In the genomic region with DNA sequence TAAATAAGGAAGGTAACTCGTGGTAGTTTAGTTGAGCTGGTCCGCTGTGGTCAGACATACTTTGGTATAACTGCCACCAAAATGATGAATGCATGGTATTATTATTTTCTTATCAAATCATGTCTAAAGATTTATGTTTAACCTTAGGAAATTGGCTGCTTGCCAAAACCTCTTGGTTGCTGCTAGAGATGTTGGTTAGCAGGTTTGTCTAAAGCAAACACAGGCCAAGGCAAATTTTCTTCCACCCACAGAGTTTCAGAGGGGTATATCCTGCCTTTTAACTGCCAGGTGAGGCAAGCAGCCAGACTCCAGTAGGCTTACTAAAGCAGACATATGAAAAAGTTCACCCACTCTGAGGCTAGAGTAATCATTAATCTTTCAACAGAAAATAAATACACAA, we compare ENCODE assay signal across 10 cellular contexts.
DNase-seq lines count a peak whose midpoint lies in the region; ATAC-seq, FAIRE-seq and TF ChIP-seq lines count a peak whose summit lies in the region.
"Had no signal": no experiment of that assay in that cellular context is flagged by ENCODE, and none has a peak within 500 bp of the region (broad histone marks: within the 10 kb centered on the region; RNA-seq: fewer than 3 reads in every experiment).

No MANE protein-coding gene starts in this region.

- no peak overlapping the region for H3K4me3 Mint-ChIP-seq in activated naive CD4-positive, alpha-beta T cell treated with anti-CD3 and anti-CD28 coated beads, Interleukin-2, amount 10 ng/mL, durations not matched to agents 7 days and 5 days
- H3K4me3 Mint-ChIP-seq: naive B cell; T-helper 1 cell treated with Interleukin-12 subunit alpha and Interleukin-12 subunit beta and Interleukin-4 antibody, amounts not matched to agents 30 μg/mL and 1 μg/mL, for 36 hours had no signal

- H4K20me1 ChIP-seq in SK-N-SH (ENCODE audit: insufficient read depth): no peaks in the 10 kb centered on the region

- no peaks in the 10 kb centered on the region for H3K27me3 ChIP-seq in SK-N-SH (ENCODE audit: insufficient read depth)

- H3K9me3 Mint-ChIP-seq in activated naive CD4-positive, alpha-beta T cell treated with anti-CD3 and anti-CD28 coated beads, Interleukin-2, amount 10 ng/mL, durations not matched to agents 7 days and 5 days: no peaks in the 10 kb centered on the region
- H3K9me3 Mint-ChIP-seq: T-helper 1 cell treated with Interleukin-12 subunit alpha and Interleukin-12 subunit beta and Interleukin-4 antibody, amounts not matched to agents 30 μg/mL and 1 μg/mL, for 36 hours had no signal

- H3K9ac ChIP-seq in SK-N-SH: no peak overlapping the region

- no peaks in the 10 kb centered on the region for H3K9me2 ChIP-seq in SK-N-SH

- H3K36me3 Mint-ChIP-seq in activated naive CD4-positive, alpha-beta T cell treated with anti-CD3 and anti-CD28 coated beads, Interleukin-2, amount 10 ng/mL, durations not matched to agents 7 days and 5 days: no peaks in the 10 kb centered on the region
- H3K36me3 Mint-ChIP-seq: naive B cell had no signal

- POLR2A ChIA-PET in SK-N-SH (lab: Yijun Ruan, JAX): no interaction called here

- no peak for FAIRE-seq in HTR-8/SVneo (lab: Jason Lieb, UNC)

- H3K27me3 Mint-ChIP-seq in activated naive CD4-positive, alpha-beta T cell treated with anti-CD3 and anti-CD28 coated beads, Interleukin-2, amount 10 ng/mL, durations not matched to agents 7 days and 5 days: no peaks in the 10 kb centered on the region
- H3K27me3 Mint-ChIP-seq: naive B cell had no signal

- H3K9me3 ChIP-seq in SK-N-SH: no peaks in the 10 kb centered on the region

- 45% methylated on average over 2 of the region's 2 CpGs for WGBS in SK-N-SH (ENCODE audit: low lambda C conversion rate)

- TF ChIP-seq RAD21 in SK-N-SH (IDR thresholded peaks at IDR 0.05; ENCODE audit: low read length): no peak

- CTCF ChIA-PET in SK-N-SH (lab: Yijun Ruan, JAX): no interaction called here
- CTCF ChIA-PET in activated naive CD4-positive, alpha-beta T cell treated with anti-CD3 and anti-CD28 coated beads, Interleukin-2, amount 10 ng/mL, durations not matched to agents 7 days and 5 days (lab: Charles Lee): no interaction called here

- no peak for ATAC-seq in GM18519 (IDR thresholded peaks at IDR 0.05; ENCODE audit: low FRiP score, unreplicated experiment)

- H3K79me2 ChIP-seq in SK-N-SH (ENCODE audit: insufficient read depth): no peaks in the 10 kb centered on the region

- no peak for TF ChIP-seq CTCF in SK-N-SH (IDR thresholded peaks at IDR 0.05)

- no peak overlapping the region for H3K4me3 ChIP-seq in SK-N-SH (ENCODE audit: low read depth in 2 of 2, low read length in 1 of 2)

- H3K27ac Mint-ChIP-seq in activated naive CD4-positive, alpha-beta T cell treated with anti-CD3 and anti-CD28 coated beads, Interleukin-2, amount 10 ng/mL, durations not matched to agents 7 days and 5 days: no peak overlapping the region
- H3K27ac Mint-ChIP-seq: naive B cell; T-helper 1 cell treated with Interleukin-12 subunit alpha and Interleukin-12 subunit beta and Interleukin-4 antibody, amounts not matched to agents 30 μg/mL and 1 μg/mL, for 36 hours had no signal

- H3K4me1 ChIP-seq in SK-N-SH (ENCODE audit: control insufficient read depth in 1 of 2, insufficient read depth in 2 of 2, low read depth in 1 of 2, low read length in 1 of 2): peaks cover 8 to 12% of the 10 kb centered on the region in 2 experiments; a peak in 3 of 4 replicates

- peaks cover 24% of the 10 kb centered on the region for H3F3A ChIP-seq in SK-N-SH (replicated peaks; ENCODE audit: insufficient read depth)

- no peak overlapping the region for H2AFZ ChIP-seq in SK-N-SH (ENCODE audit: low read depth)

- TF ChIP-seq EP300 in SK-N-SH (IDR thresholded peaks at IDR 0.05; ENCODE audit: borderline replicate concordance in 1 of 2, low read depth in 1 of 2, low read length in 1 of 2): peak; percentile 19 to 83; a peak in 2 of 4 replicates

- peaks cover 0 to 3% of the 10 kb centered on the region in 2 experiments for H3K36me3 ChIP-seq in SK-N-SH (replicated peaks in 1 of 2; ENCODE audit: control insufficient read depth in 1 of 2, insufficient read depth in 2 of 2, low read length in 1 of 2)

- no peak overlapping the region for H3K4me2 ChIP-seq in SK-N-SH

- H3K27ac ChIP-seq in SK-N-SH (ENCODE audit: low read depth in 2 of 2, low read length in 1 of 2): peak overlapping the region; percentile 6 to 60; a peak in 3 of 4 replicates

- no peaks in the 10 kb centered on the region for H3K4me1 Mint-ChIP-seq in activated naive CD4-positive, alpha-beta T cell treated with anti-CD3 and anti-CD28 coated beads, Interleukin-2, amount 10 ng/mL, durations not matched to agents 7 days and 5 days
- H3K4me1 Mint-ChIP-seq: naive B cell had no signal

- peak; percentile 39 for DNase-seq in SIG-M5 treated with dmso at 0.1 percent for 504 hours (lab: John Stamatoyannopoulos, UW; ENCODE audit: unreplicated experiment)
- no peak for DNase-seq in SIG-M5 (lab: John Stamatoyannopoulos, UW)
- DNase-seq in HTR-8/SVneo (ENCODE audit: insufficient read length, low spot score): peak; percentile 9
- DNase-seq in SK-N-SH: peak; percentile 10
- peak; percentile 49 for DNase-seq in non-pigmented ciliary epithelial cell (ENCODE audit: low read depth)
- DNase-seq in activated naive CD4-positive, alpha-beta T cell treated with anti-CD3 and anti-CD28 coated beads, Interleukin-2, amount 10 ng/mL, durations not matched to agents 7 days and 5 days: no peak
- DNase-seq in 8988T: no peak
- DNase-seq: naive B cell had no signal

TF ChIP-seq in SK-N-SH, 30 proteins besides CTCF, POLR2A, EP300 and RAD21 (continues in another document):
- TF ChIP-seq NRF1 (IDR thresholded peaks at IDR 0.05; ENCODE audit: low read depth, low read length): no peak
- no peak for TF ChIP-seq EZH2phosphoT487 (IDR thresholded peaks at IDR 0.05; ENCODE audit: borderline replicate concordance, low read depth)
- TF ChIP-seq MXI1 (IDR thresholded peaks at IDR 0.05; ENCODE audit: low read depth, low read length): no peak
- no peak for TF ChIP-seq RCOR1 (IDR thresholded peaks at IDR 0.05; ENCODE audit: low read length)
- TF ChIP-seq, protein P1, sequence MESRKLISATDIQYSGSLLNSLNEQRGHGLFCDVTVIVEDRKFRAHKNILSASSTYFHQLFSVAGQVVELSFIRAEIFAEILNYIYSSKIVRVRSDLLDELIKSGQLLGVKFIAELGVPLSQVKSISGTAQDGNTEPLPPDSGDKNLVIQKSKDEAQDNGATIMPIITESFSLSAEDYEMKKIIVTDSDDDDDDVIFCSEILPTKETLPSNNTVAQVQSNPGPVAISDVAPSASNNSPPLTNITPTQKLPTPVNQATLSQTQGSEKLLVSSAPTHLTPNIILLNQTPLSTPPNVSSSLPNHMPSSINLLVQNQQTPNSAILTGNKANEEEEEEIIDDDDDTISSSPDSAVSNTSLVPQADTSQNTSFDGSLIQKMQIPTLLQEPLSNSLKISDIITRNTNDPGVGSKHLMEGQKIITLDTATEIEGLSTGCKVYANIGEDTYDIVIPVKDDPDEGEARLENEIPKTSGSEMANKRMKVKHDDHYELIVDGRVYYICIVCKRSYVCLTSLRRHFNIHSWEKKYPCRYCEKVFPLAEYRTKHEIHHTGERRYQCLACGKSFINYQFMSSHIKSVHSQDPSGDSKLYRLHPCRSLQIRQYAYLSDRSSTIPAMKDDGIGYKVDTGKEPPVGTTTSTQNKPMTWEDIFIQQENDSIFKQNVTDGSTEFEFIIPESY (IDR thresholded peaks at IDR 0.05; ENCODE audit: borderline replicate concordance, low read depth): peak; percentile 71; the same call in 1 of the 2 replicates
- TF ChIP-seq TCF12 (IDR thresholded peaks at IDR 0.05): peak; percentile 85
- TF ChIP-seq FOXM1 (IDR thresholded peaks at IDR 0.05; ENCODE audit: low read depth): 0 out of 2 replicates have a peak, but pooled peaks have one; percentile 56
- no peak for TF ChIP-seq GABPA (IDR thresholded peaks at IDR 0.05; ENCODE audit: low read depth)
- TF ChIP-seq, protein P2, sequence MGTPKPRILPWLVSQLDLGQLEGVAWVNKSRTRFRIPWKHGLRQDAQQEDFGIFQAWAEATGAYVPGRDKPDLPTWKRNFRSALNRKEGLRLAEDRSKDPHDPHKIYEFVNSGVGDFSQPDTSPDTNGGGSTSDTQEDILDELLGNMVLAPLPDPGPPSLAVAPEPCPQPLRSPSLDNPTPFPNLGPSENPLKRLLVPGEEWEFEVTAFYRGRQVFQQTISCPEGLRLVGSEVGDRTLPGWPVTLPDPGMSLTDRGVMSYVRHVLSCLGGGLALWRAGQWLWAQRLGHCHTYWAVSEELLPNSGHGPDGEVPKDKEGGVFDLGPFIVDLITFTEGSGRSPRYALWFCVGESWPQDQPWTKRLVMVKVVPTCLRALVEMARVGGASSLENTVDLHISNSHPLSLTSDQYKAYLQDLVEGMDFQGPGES (IDR thresholded peaks at IDR 0.05; ENCODE audit: low read depth, low read length): no peak
- peak; percentile 45; the same call in 1 of the 2 replicates for TF ChIP-seq TEAD4 (IDR thresholded peaks at IDR 0.05; ENCODE audit: borderline replicate concordance, insufficient read depth)
- TF ChIP-seq, protein P3, sequence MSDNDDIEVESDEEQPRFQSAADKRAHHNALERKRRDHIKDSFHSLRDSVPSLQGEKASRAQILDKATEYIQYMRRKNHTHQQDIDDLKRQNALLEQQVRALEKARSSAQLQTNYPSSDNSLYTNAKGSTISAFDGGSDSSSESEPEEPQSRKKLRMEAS (IDR thresholded peaks at IDR 0.05; ENCODE audit: low read depth): no peak
- TF ChIP-seq, protein P4, sequence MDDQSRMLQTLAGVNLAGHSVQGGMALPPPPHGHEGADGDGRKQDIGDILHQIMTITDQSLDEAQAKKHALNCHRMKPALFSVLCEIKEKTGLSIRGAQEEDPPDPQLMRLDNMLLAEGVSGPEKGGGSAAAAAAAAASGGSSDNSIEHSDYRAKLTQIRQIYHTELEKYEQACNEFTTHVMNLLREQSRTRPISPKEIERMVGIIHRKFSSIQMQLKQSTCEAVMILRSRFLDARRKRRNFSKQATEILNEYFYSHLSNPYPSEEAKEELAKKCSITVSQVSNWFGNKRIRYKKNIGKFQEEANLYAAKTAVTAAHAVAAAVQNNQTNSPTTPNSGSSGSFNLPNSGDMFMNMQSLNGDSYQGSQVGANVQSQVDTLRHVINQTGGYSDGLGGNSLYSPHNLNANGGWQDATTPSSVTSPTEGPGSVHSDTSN (IDR thresholded peaks at IDR 0.05): peak; percentile 95
- no peak for TF ChIP-seq SIN3A (IDR thresholded peaks at IDR 0.05; ENCODE audit: borderline replicate concordance, low read depth, low read length)
- no peak for TF ChIP-seq SMC3 (IDR thresholded peaks at IDR 0.05; ENCODE audit: low read depth, low read length)
- TF ChIP-seq YY1 (IDR thresholded peaks at IDR 0.05; ENCODE audit: low read depth): no peak
- peak; percentile 61 for TF ChIP-seq MEF2A (IDR thresholded peaks at IDR 0.05; ENCODE audit: borderline replicate concordance, low read depth)

Comparison
In these comparisons a context has a peak if more than half of its experiments do, and no peak if none do; other contexts are left out.
1. DNase-seq: peak in SIG-M5 treated with dmso at 0.1 percent for 504 hours (single experiment), HTR-8/SVneo (single experiment), SK-N-SH (single experiment) and non-pigmented ciliary epithelial cell (single experiment); none in SIG-M5 (single experiment), activated naive CD4-positive, alpha-beta T cell treated with anti-CD3 and anti-CD28 coated beads, Interleukin-2, amount 10 ng/mL, durations not matched to agents 7 days and 5 days (single experiment) and 8988T (single experiment).